Comparison of ENCODE assay signal across 28 cellular contexts in genomic region chr18:59381949-59382348, GRCh38.
"Had no signal": no experiment of that assay in that cellular context is flagged by ENCODE, and none has a peak within 500 bp of the region (broad histone marks: within the 10 kb centered on the region; RNA-seq: fewer than 3 reads in every experiment).

No MANE protein-coding gene starts in this region.

- H3K9me3 Mint-ChIP-seq: activated CD4-positive, alpha-beta T cell treated with anti-CD3 and anti-CD28 coated beads, Interleukin-2, amount 10 ng/mL, durations not matched to agents 7 days and 5 days; activated CD8-positive, alpha-beta T cell treated with anti-CD3 and anti-CD28 coated beads for 36 hours; activated naive CD4-positive, alpha-beta T cell treated with anti-CD3 and anti-CD28 coated beads, Interleukin-2, amount 50 U/mL, for 24 hours; activated naive CD8-positive, alpha-beta T cell treated with anti-CD3 and anti-CD28 coated beads for 36 hours; activated T-cell treated with anti-CD3 and anti-CD28 coated beads, Interleukin-2, amount 50 U/mL, for 4 hours; activated T-helper 17 cell treated with anti-CD3 and anti-CD28 coated beads, Interleukin-2, amount 50 U/mL, for 72 hours; WTC11 had no signal

- ATAC-seq: activated CD8-positive, alpha-beta T cell treated with anti-CD3 and anti-CD28 coated beads for 36 hours; activated T-cell treated with anti-CD3 and anti-CD28 coated beads, Interleukin-2, amount 50 U/mL, for 4 hours; activated T-helper 17 cell treated with anti-CD3 and anti-CD28 coated beads, Interleukin-2, amount 50 U/mL, for 72 hours; gastroesophageal sphincter; WTC11 had no signal

- H3K9me3 ChIP-seq: ascending aorta, breast epithelium, colonic mucosa, esophagus squamous epithelium, gastroesophageal sphincter had no signal

- H3K36me3 ChIP-seq: ascending aorta, breast epithelium, cardiac muscle cell, colonic mucosa, esophagus squamous epithelium, gastroesophageal sphincter had no signal

- DNase-seq: activated CD4-positive, alpha-beta T cell treated with anti-CD3 and anti-CD28 coated beads for 1 hour; activated CD4-positive, alpha-beta T cell treated with anti-CD3 and anti-CD28 coated beads for 4 hours; activated CD4-positive, alpha-beta T cell treated with anti-CD3 and anti-CD28 coated beads, Interleukin-2, amount 10 ng/mL, durations not matched to agents 7 days and 5 days; activated CD4-positive, alpha-beta T cell treated with anti-CD3 and anti-CD28 coated beads, Interleukin-2, amount 50 U/mL, for 48 hours; activated CD8-positive, alpha-beta memory T cell treated with anti-CD3 and anti-CD28 coated beads for 24 hours; activated CD8-positive, alpha-beta T cell treated with anti-CD3 and anti-CD28 coated beads for 36 hours; activated effector memory CD4-positive, alpha-beta T cell treated with Interleukin-2 at 50 U/mL for 16 hours; activated gamma-delta T cell treated with Interleukin-2 at 50 U/mL for 16 hours; activated naive CD4-positive, alpha-beta T cell treated with Interleukin-2 at 50 U/mL for 16 hours; activated naive CD8-positive, alpha-beta T cell treated with anti-CD3 and anti-CD28 coated beads for 36 hours; activated T-cell treated with anti-CD3 and anti-CD28 coated beads, Interleukin-2, amount 50 U/mL, for 4 hours; central memory CD4-positive, alpha-beta T cell; cerebellar nuclear complex; colonic mucosa; effector CD8-positive, alpha-beta T cell; esophagus squamous epithelium; foreskin melanocyte; head of caudate nucleus; T-helper 2 cell had no signal

- H3K4me3 ChIP-seq: ascending aorta, breast epithelium, cardiac muscle cell, colonic mucosa, esophagus squamous epithelium, gastroesophageal sphincter had no signal

- H3K4me1 ChIP-seq: ascending aorta, breast epithelium, colonic mucosa, esophagus squamous epithelium, gastroesophageal sphincter had no signal

- H3K36me3 Mint-ChIP-seq: activated naive CD4-positive, alpha-beta T cell treated with anti-CD3 and anti-CD28 coated beads, Interleukin-2, amount 50 U/mL, for 24 hours; activated naive CD8-positive, alpha-beta T cell treated with anti-CD3 and anti-CD28 coated beads for 36 hours; brain; WTC11 had no signal

- H3K4me1 Mint-ChIP-seq: activated CD4-positive, alpha-beta T cell treated with anti-CD3 and anti-CD28 coated beads, Interleukin-2, amount 10 ng/mL, durations not matched to agents 7 days and 5 days had no signal

- H3K27me3 ChIP-seq: ascending aorta, breast epithelium, colonic mucosa, gastroesophageal sphincter had no signal

- H3K27ac Mint-ChIP-seq: activated CD4-positive, alpha-beta T cell treated with anti-CD3 and anti-CD28 coated beads, Interleukin-2, amount 10 ng/mL, durations not matched to agents 7 days and 5 days; activated CD8-positive, alpha-beta T cell treated with anti-CD3 and anti-CD28 coated beads for 36 hours; activated naive CD4-positive, alpha-beta T cell treated with anti-CD3 and anti-CD28 coated beads, Interleukin-2, amount 50 U/mL, for 24 hours; activated naive CD8-positive, alpha-beta T cell treated with anti-CD3 and anti-CD28 coated beads for 36 hours; activated T-helper 17 cell treated with anti-CD3 and anti-CD28 coated beads, Interleukin-2, amount 50 U/mL, for 72 hours; brain; WTC11 had no signal

- H3K4me3 Mint-ChIP-seq: activated CD4-positive, alpha-beta T cell treated with anti-CD3 and anti-CD28 coated beads, Interleukin-2, amount 10 ng/mL, durations not matched to agents 7 days and 5 days; activated CD8-positive, alpha-beta T cell treated with anti-CD3 and anti-CD28 coated beads for 36 hours; activated naive CD4-positive, alpha-beta T cell treated with anti-CD3 and anti-CD28 coated beads, Interleukin-2, amount 50 U/mL, for 24 hours; activated naive CD8-positive, alpha-beta T cell treated with anti-CD3 and anti-CD28 coated beads for 36 hours; activated T-cell treated with anti-CD3 and anti-CD28 coated beads, Interleukin-2, amount 50 U/mL, for 4 hours; activated T-helper 17 cell treated with anti-CD3 and anti-CD28 coated beads, Interleukin-2, amount 50 U/mL, for 72 hours; brain; WTC11 had no signal

- H3K27ac ChIP-seq: ascending aorta, breast epithelium, cardiac muscle cell, colonic mucosa, epithelial cell of prostate, esophagus squamous epithelium, gastroesophageal sphincter had no signal
